In genomic region chr16:69110406-69110805, GRCh38 we compare ENCODE assay signal across 23 cellular contexts. TPM values are rescaled to one million over a fixed set of nuclear protein-coding genes. Genes with fewer than 3 reads are reported as not detected.
DNase-seq lines count a peak whose midpoint lies in the region; ATAC-seq and TF ChIP-seq lines count a peak whose summit lies in the region.
"Had no signal": no experiment of that assay in that cellular context is flagged by ENCODE, and none has a peak within 500 bp of the region (broad histone marks: within the 10 kb centered on the region; RNA-seq: fewer than 3 reads in every experiment).

No MANE protein-coding gene starts in this region.

- H3K9me3 ChIP-seq in HCT116 (ENCODE audit: control insufficient read depth in 1 of 2, insufficient read depth in 1 of 2, low read depth in 1 of 2, low read length in 2 of 2), result no peaks in the 10 kb centered on the region
- no peaks in the 10 kb centered on the region for H3K9me3 ChIP-seq in WERI-Rb-1 (ENCODE audit: severe bottlenecking)
- no peaks in the 10 kb centered on the region for H3K9me3 ChIP-seq in fibroblast of lung (ENCODE audit: control insufficient read depth, insufficient read depth, low read depth, low read length)
- H3K9me3 ChIP-seq in MM.1S (replicated peaks; ENCODE audit: insufficient read depth, low read length), result no peaks in the 10 kb centered on the region
- H3K9me3 ChIP-seq: HAP-1, SK-N-SH had no signal

- no peak overlapping the region for H3K4me3 Mint-ChIP-seq in activated T-cell treated with anti-CD3 and anti-CD28 coated beads, Interleukin-2, amount 50 U/mL, for 24 hours
- no peak overlapping the region for H3K4me3 Mint-ChIP-seq in T-cell

- no peak for DNase-seq in HCT116 (ENCODE audit: low read depth, low spot score)
- peak; percentile 68 for DNase-seq in WERI-Rb-1
- DNase-seq in fibroblast of lung (ENCODE audit: low read depth in 2 of 2), result no peak
- DNase-seq in activated T-cell treated with anti-CD3 and anti-CD28 coated beads, Interleukin-2, amount 50 U/mL, for 24 hours, result no peak
- no peak for DNase-seq in MM.1S
- DNase-seq in T-cell, result no peak
- DNase-seq: C1 segment of cervical spinal cord; CD4-positive, alpha-beta memory T cell; COR-L47; DND-41; GM23248; NCI-H1092; NCI-H1417 treated with DMSO at 0.1 percent for 48 hours; NCI-H187; NCI-H2081 treated with DMSO at 0.1 percent for 48 hours; NCI-H2171; NCI-H345; NCI-H510A treated with DMSO at 0.1 percent for 48 hours; SK-N-SH; SW 1271 had no signal

- TF ChIP-seq CTCF in HCT116 (IDR thresholded peaks at IDR 0.05 in 2 of 3, conservative IDR thresholded peaks at IDR 0.05 in 1 of 3; ENCODE audit: borderline replicate concordance in 1 of 3, insufficient read depth in 1 of 3, low read depth in 2 of 3, low read length in 2 of 3) (no peak), WERI-Rb-1 (IDR thresholded peaks at IDR 0.05; ENCODE audit: low read depth, low read length) (no peak), fibroblast of lung (conservative IDR thresholded peaks at IDR 0.05 in 1 of 2, IDR thresholded peaks at IDR 0.05 in 1 of 2; ENCODE audit: low read depth in 1 of 2, low read length in 2 of 2) (no peak), MM.1S (IDR thresholded peaks at IDR 0.05; ENCODE audit: low read length) (no peak)

- CTCF ChIA-PET in HCT116 (lab: Charles Lee) (interaction anchor here (1.2 kb wide), 1 partner anchor 13 kb away, joined by 7 read pairs; no protein-coding TSS in a partner anchor), T-cell (lab: Charles Lee) (interaction anchor here in 1 of 2 donors (0.5 to 1.7 kb wide), 2 partner anchors 15 to 22 kb away, joined by 3 to 6 read pairs; partner anchors contain the start of genes CHTF8 and UTP4)

- H4K20me1 ChIP-seq in HCT116 (ENCODE audit: insufficient read depth), result peaks cover 15% of the 10 kb centered on the region; the same call in 1 of the 2 replicates
- H4K20me1 ChIP-seq in fibroblast of lung (ENCODE audit: control insufficient read depth, extremely low read depth, insufficient read depth, low read length), result no peaks in the 10 kb centered on the region
- no peaks in the 10 kb centered on the region for H4K20me1 ChIP-seq in MM.1S (ENCODE audit: insufficient read depth, low read length)

- peaks cover 34% of the 10 kb centered on the region for H3K27me3 Mint-ChIP-seq in activated T-cell treated with anti-CD3 and anti-CD28 coated beads, Interleukin-2, amount 50 U/mL, for 24 hours
- peaks cover 19 to 23% of the 10 kb centered on the region in 2 donors for H3K27me3 Mint-ChIP-seq in T-cell

- POLR2A ChIA-PET in HCT116 (lab: Charles Lee), result interaction anchor here (0.5 to 1.2 kb wide), 2 partner anchors 37 to 172 kb away, joined by 3 to 4 read pairs; no protein-coding TSS in a partner anchor
- POLR2A ChIA-PET in T-cell (lab: Charles Lee), result no interaction called here

- intact Hi-C loops in HCT116 (cut with micrococcal nuclease), result no loop called here

- TF ChIP-seq RAD21 in HCT116 (IDR thresholded peaks at IDR 0.05; ENCODE audit: low read depth), result no peak

- H3K27ac ChIP-seq in HCT116 (ENCODE audit: low read depth, low read length) (no peak overlapping the region), WERI-Rb-1 (no peak overlapping the region), fibroblast of lung (ENCODE audit: insufficient read depth, low read length) (no peak overlapping the region), MM.1S (ENCODE audit: low read length) (no peak overlapping the region)
- H3K27ac ChIP-seq: GM23248 had no signal

- H3K79me2 ChIP-seq in HCT116 (ENCODE audit: insufficient read depth, low read length) (peaks cover 91% of the 10 kb centered on the region), fibroblast of lung (ENCODE audit: control insufficient read depth, insufficient read depth, low read length) (no peaks in the 10 kb centered on the region), MM.1S (ENCODE audit: low read length) (no peaks in the 10 kb centered on the region)

- H3K9me3 Mint-ChIP-seq in activated T-cell treated with anti-CD3 and anti-CD28 coated beads, Interleukin-2, amount 50 U/mL, for 24 hours, result no peaks in the 10 kb centered on the region
- H3K9me3 Mint-ChIP-seq in T-cell, result no peaks in the 10 kb centered on the region
- H3K9me3 Mint-ChIP-seq: CD4-positive, alpha-beta memory T cell had no signal

- H3K4me3 ChIP-seq in HCT116 (replicated peaks in 1 of 2; ENCODE audit: low read depth in 1 of 2, low read length in 2 of 2) (no peak overlapping the region), WERI-Rb-1 (ENCODE audit: low read depth, low read length) (no peak overlapping the region), fibroblast of lung (replicated peaks in 1 of 4; ENCODE audit: control extremely low read depth in 1 of 4, insufficient read depth in 1 of 4, low read depth in 3 of 4, low read length in 4 of 4) (no peak overlapping the region), MM.1S (ENCODE audit: low read length) (no peak overlapping the region)
- H3K4me3 ChIP-seq: GM23248, HAP-1 had no signal

- H2AFZ ChIP-seq in HCT116 (ENCODE audit: low read depth, low read length, poor library complexity, severe bottlenecking), result no peak overlapping the region
- no peak overlapping the region for H2AFZ ChIP-seq in fibroblast of lung (ENCODE audit: low read length)
- H2AFZ ChIP-seq in MM.1S (ENCODE audit: low read length), result no peak overlapping the region
- H2AFZ ChIP-seq: GM23248 had no signal

- H3K27me3 ChIP-seq in HCT116 (ENCODE audit: insufficient read depth, low read length) (no peaks in the 10 kb centered on the region), WERI-Rb-1 (ENCODE audit: insufficient read depth, low read depth, severe bottlenecking) (peaks cover 3% of the 10 kb centered on the region), fibroblast of lung (ENCODE audit: control insufficient read depth, insufficient read depth, low read length) (no peaks in the 10 kb centered on the region), MM.1S (replicated peaks; ENCODE audit: insufficient read depth, low read length) (no peaks in the 10 kb centered on the region)

- TSS peak; percentile 6 for BruUV-seq in HCT116 (replicated peaks; lab: Mats Ljungman, UMichigan)

- no peaks in the 10 kb centered on the region for H3F3A ChIP-seq in MM.1S (ENCODE audit: insufficient read depth, low read length)

- no peaks in the 10 kb centered on the region for H3K9me2 ChIP-seq in HCT116 (ENCODE audit: insufficient read depth)
- no peaks in the 10 kb centered on the region for H3K9me2 ChIP-seq in MM.1S (replicated peaks; ENCODE audit: insufficient read depth, low read length)
- H3K9me2 ChIP-seq: SK-N-SH had no signal

- TF ChIP-seq POLR2A in HCT116 (IDR thresholded peaks at IDR 0.05; ENCODE audit: borderline replicate concordance, extremely low read depth, insufficient read depth, insufficient read length), result no peak

- no peak for ATAC-seq in HCT116
- ATAC-seq in T-cell (replicated peaks in 1 of 4), result no peak
- no peak for ATAC-seq in HG02885 (IDR thresholded peaks at IDR 0.05; ENCODE audit: poor library complexity, unreplicated experiment)

- H3K9ac ChIP-seq in HCT116 (ENCODE audit: low read length) (no peak overlapping the region), fibroblast of lung (ENCODE audit: insufficient read depth, low read length) (peak overlapping the region; percentile 16), MM.1S (ENCODE audit: low read length) (no peak overlapping the region)
- H3K9ac ChIP-seq: GM23248, SK-N-SH had no signal

- RAD21 ChIA-PET in HCT116 (lab: Charles Lee; ENCODE audit: low non-redundant PET in 1 of 2, low total read pairs in 2 of 2, uncharacterized antibody in 2 of 2, unreplicated experiment in 2 of 2), result no interaction called here

- H3K4me1 Mint-ChIP-seq in activated T-cell treated with anti-CD3 and anti-CD28 coated beads, Interleukin-2, amount 50 U/mL, for 24 hours (ENCODE audit: low read depth), result peaks cover 17% of the 10 kb centered on the region
- peaks cover 16 to 21% (median 20%) of the 10 kb centered on the region in 3 donors for H3K4me1 Mint-ChIP-seq in T-cell

- no peak overlapping the region for H3K27ac Mint-ChIP-seq in activated T-cell treated with anti-CD3 and anti-CD28 coated beads, Interleukin-2, amount 50 U/mL, for 24 hours
- no peak overlapping the region for H3K27ac Mint-ChIP-seq in T-cell
- H3K27ac Mint-ChIP-seq: CD4-positive, alpha-beta memory T cell had no signal

- peaks cover 33% of the 10 kb centered on the region for H3K36me3 Mint-ChIP-seq in activated T-cell treated with anti-CD3 and anti-CD28 coated beads, Interleukin-2, amount 50 U/mL, for 24 hours (ENCODE audit: low read depth)
- peaks cover 30% of the 10 kb centered on the region for H3K36me3 Mint-ChIP-seq in T-cell

- H3K4me2 ChIP-seq in HCT116 (ENCODE audit: low read length), result no peak overlapping the region
- no peak overlapping the region for H3K4me2 ChIP-seq in fibroblast of lung (ENCODE audit: extremely low read depth, insufficient read depth, low read length)
- H3K4me2 ChIP-seq in MM.1S (ENCODE audit: low read depth, low read length), result no peak overlapping the region
- H3K4me2 ChIP-seq: SK-N-SH had no signal

- H3K4me1 ChIP-seq in HCT116 (ENCODE audit: control insufficient read depth in 1 of 2, insufficient read depth in 2 of 2, low read length in 2 of 2) (peaks cover 12 to 53% of the 10 kb centered on the region in 2 experiments), fibroblast of lung (ENCODE audit: control insufficient read depth, extremely low read depth, insufficient read depth, low read length) (peaks cover 5% of the 10 kb centered on the region), MM.1S (ENCODE audit: low read length) (no peaks in the 10 kb centered on the region)

- H3K36me3 ChIP-seq in HCT116 (ENCODE audit: control insufficient read depth in 1 of 2, insufficient read depth in 2 of 2, low read length in 2 of 2) (peaks cover 40 to 66% of the 10 kb centered on the region in 2 experiments; a peak in 3 of 4 replicates), WERI-Rb-1 (peaks cover 27% of the 10 kb centered on the region), fibroblast of lung (ENCODE audit: control insufficient read depth, insufficient read depth, low read length) (peaks cover 2% of the 10 kb centered on the region), MM.1S (replicated peaks; ENCODE audit: insufficient read depth, low read length) (no peaks in the 10 kb centered on the region)

RNA-seq across cellular contexts. Expression of gene HAS3, which starts 5.0 kb away (rescaled TPM):
- 140 TPM for total RNA-seq in HCT116 (2021; ENCODE audit: unreplicated experiment)
- 56.6 and 57.5 TPM in 2 replicates for polyA plus RNA-seq in HCT116 (2012)
- total RNA-seq in fibroblast of lung, result 0.26 and 0.33 TPM in 2 replicates
- polyA plus RNA-seq in fibroblast of lung, result 0.19 and 0.27 TPM in 2 replicates
- polyA plus RNA-seq in fibroblast of lung (2012), result 0.12 and 0.20 TPM in 2 replicates
- not detected in 2 replicates for polyA minus RNA-seq in fibroblast of lung (ENCODE audit: low replicate concordance)
- 1 to 10 TPM; 2.0 to 4.7 (median 3.4) TPM for total RNA-seq in T-cell
- total RNA-seq: HT-29 had no signal
- polyA plus RNA-seq: GM23248 had no signal

RNA-seq across cellular contexts. Expression of gene CHTF8, which starts 22.0 kb away (rescaled TPM):
- total RNA-seq in HCT116 (2021; ENCODE audit: unreplicated experiment), result 184 TPM
- polyA plus RNA-seq in HCT116 (2012), result 123 and 145 TPM in 2 replicates
- total RNA-seq in fibroblast of lung, result 39.0 and 55.7 TPM in 2 replicates
- polyA plus RNA-seq in fibroblast of lung, result 74.3 and 83.0 TPM in 2 replicates
- 77.0 and 86.9 TPM in 2 replicates for polyA plus RNA-seq in fibroblast of lung (2012)
- 193 and 219 TPM in 2 replicates for polyA minus RNA-seq in fibroblast of lung (ENCODE audit: low replicate concordance)
- 100 to 1,000 TPM in 3 of 5 donors, 10 to 100 TPM in 2; 64.8 to 138 (median 124) TPM for total RNA-seq in T-cell

RNA-seq across cellular contexts. Expression of gene UTP4, which starts 22.0 kb away (rescaled TPM):
- total RNA-seq in HCT116 (2021; ENCODE audit: unreplicated experiment), result 125 TPM
- polyA plus RNA-seq in HCT116 (2012), result 78.2 and 80.1 TPM in 2 replicates
- 14.4 and 14.9 TPM in 2 replicates for total RNA-seq in fibroblast of lung
- 56.5 and 80.1 TPM in 2 replicates for polyA plus RNA-seq in fibroblast of lung
- 31.8 and 48.3 TPM in 2 replicates for polyA plus RNA-seq in fibroblast of lung (2012)
- polyA minus RNA-seq in fibroblast of lung (ENCODE audit: low replicate concordance), result 79.6 and 176 TPM in 2 replicates
- total RNA-seq in T-cell, result 10 to 100 TPM; 30.3 to 42.5 (median 37.8) TPM

Comparison
In these comparisons a context has a peak if more than half of its experiments do, and no peak if none do; other contexts are left out.
1. RNA of gene HAS3, which starts 5.0 kb away (total RNA-seq): 140 TPM in HCT116 (single experiment); 2.0 to 4.7 TPM in T-cell and 0.26 to 0.33 TPM in fibroblast of lung; every median in the first group is over 10 times any median in the second.